In genomic region chr2:88828397-88829137, GRCh38 we compare ENCODE assay signal across 16 cellular contexts.
DNase-seq lines count a peak whose midpoint lies in the region; ATAC-seq, FAIRE-seq and TF ChIP-seq lines count a peak whose summit lies in the region.
"Had no signal": no experiment of that assay in that cellular context is flagged by ENCODE, and none has a peak within 500 bp of the region (broad histone marks: within the 10 kb centered on the region; RNA-seq: fewer than 3 reads in every experiment).

No MANE protein-coding gene starts in this region.

- TF ChIP-seq POLR2A in endothelial cell of umbilical vein (IDR thresholded peaks at IDR 0.05; ENCODE audit: low read depth, low read length) (no peak), GM18505 (IDR thresholded peaks at IDR 0.05; ENCODE audit: borderline replicate concordance, extremely low read depth, insufficient read depth, insufficient read length) (no peak)

- no peak for ATAC-seq in stimulated activated naive CD8-positive, alpha-beta T cell treated with anti-CD3 and anti-CD28 coated beads, Interleukin-15, Interleukin-2, amounts not matched to agents 100 U/mL and 50 U/mL, for 24 hours
- ATAC-seq in GM18505 (IDR thresholded peaks at IDR 0.05; ENCODE audit: unreplicated experiment): no peak
- ATAC-seq: activated T-helper 17 cell treated with anti-CD3 and anti-CD28 coated beads, Interleukin-2, amount 50 U/mL, for 72 hours; naive thymus-derived CD4-positive, alpha-beta T cell had no signal

- H3K27me3 ChIP-seq in DOHH2 (ENCODE audit: control insufficient read depth, low read length) (no peaks in the 10 kb centered on the region), endothelial cell of umbilical vein (ENCODE audit: control insufficient read depth in 2 of 2, insufficient read depth in 2 of 2, low read length in 2 of 2) (no peaks in the 10 kb centered on the region)
- H3K27me3 ChIP-seq: cardiac muscle cell had no signal

- peak overlapping the region; percentile 79 for H2AFZ ChIP-seq in endothelial cell of umbilical vein (ENCODE audit: low read depth, low read length)

- peak overlapping the region; percentile 34 for H3K4me3 ChIP-seq in DOHH2 (ENCODE audit: low read length)
- H3K4me3 ChIP-seq in endothelial cell of umbilical vein (replicated peaks in 1 of 3; ENCODE audit: insufficient read depth in 1 of 3, low read depth in 1 of 3, low read length in 3 of 3): no peak overlapping the region
- H3K4me3 ChIP-seq: cardiac muscle cell, sigmoid colon had no signal

- H3K79me2 ChIP-seq in DOHH2 (ENCODE audit: control insufficient read depth, low read length) (peaks cover 78% of the 10 kb centered on the region), endothelial cell of umbilical vein (ENCODE audit: control insufficient read depth, insufficient read depth, low read length) (no peaks in the 10 kb centered on the region)

- H3K4me2 ChIP-seq in DOHH2 (ENCODE audit: low read length) (peak overlapping the region; percentile 56), endothelial cell of umbilical vein (ENCODE audit: insufficient read depth, low read length) (peak overlapping the region; percentile 7)

- POLR2A ChIA-PET in endothelial cell of umbilical vein (lab: Charles Lee): no interaction called here

- FAIRE-seq in endothelial cell of umbilical vein (lab: Jason Lieb, UNC): peak; percentile 94
- no peak for FAIRE-seq in HTR-8/SVneo (lab: Jason Lieb, UNC)
- FAIRE-seq: islet of Langerhans had no signal

- H4K20me1 ChIP-seq in DOHH2 (ENCODE audit: control insufficient read depth, insufficient read depth, low read depth, low read length) (peaks cover 7% of the 10 kb centered on the region; the same call in 1 of the 2 replicates), endothelial cell of umbilical vein (replicated peaks; ENCODE audit: control insufficient read depth, extremely low read depth, insufficient read depth, low read length) (no peaks in the 10 kb centered on the region)

- intact Hi-C loops in endothelial cell of umbilical vein (cut with micrococcal nuclease): loop anchor here (1.0 to 5.0 kb wide), 4 partner anchors 10 to 136 kb away; partner anchors contain the start of gene RPIA

- peak overlapping the region; percentile 21 for H3K9ac ChIP-seq in endothelial cell of umbilical vein (replicated peaks; ENCODE audit: extremely low read depth, insufficient read depth, low read length)

- DNase-seq in NCI-H1105 (lab: John Stamatoyannopoulos, UW): peak; percentile 21
- peak; percentile 81 for DNase-seq in endothelial cell of umbilical vein (ENCODE audit: low read depth, low spot score)
- peak; percentile 53 for DNase-seq in kidney tubule cell (ENCODE audit: low spot score)
- no peak for DNase-seq in stimulated activated naive CD8-positive, alpha-beta T cell treated with anti-CD3 and anti-CD28 coated beads, Interleukin-15, Interleukin-2, amounts not matched to agents 100 U/mL and 50 U/mL, for 24 hours
- no peak for DNase-seq in stimulated activated CD4-positive, alpha-beta T cell treated with anti-CD3 and anti-CD28 coated beads, Interleukin-12 subunit alpha, Interleukin-12 subunit beta, amount 100 ng/mL, for 4 hours
- no peak for DNase-seq in HTR-8/SVneo (ENCODE audit: insufficient read length, low spot score)
- DNase-seq: activated CD4-positive, alpha-beta memory T cell treated with anti-CD3 and anti-CD28 coated beads for 36 hours; naive thymus-derived CD4-positive, alpha-beta T cell; NCI-H2029; sigmoid colon; T-helper 9 cell had no signal

- dilution Hi-C loops in endothelial cell of umbilical vein (cut with MboI; ENCODE audit: extremely low pct_ligation_motif_present, low sequenced_read_pairs): no loop called here

- CTCF ChIA-PET in endothelial cell of umbilical vein (lab: Charles Lee): no interaction called here

- peak overlapping the region; percentile 52 for H3K27ac ChIP-seq in DOHH2 (ENCODE audit: low read depth, low read length)
- H3K27ac ChIP-seq in endothelial cell of umbilical vein (ENCODE audit: insufficient read depth, low read depth, low read length): peak overlapping the region; percentile 64
- H3K27ac ChIP-seq: cardiac muscle cell had no signal

- no peaks in the 10 kb centered on the region for H3K9me2 ChIP-seq in DOHH2 (replicated peaks; ENCODE audit: control insufficient read depth, low read length)

- H3K9me3 ChIP-seq in DOHH2 (ENCODE audit: control insufficient read depth, insufficient read depth, low read length) (no peaks in the 10 kb centered on the region), endothelial cell of umbilical vein (replicated peaks; ENCODE audit: control insufficient read depth, insufficient read depth, low read length) (no peaks in the 10 kb centered on the region)
- H3K9me3 ChIP-seq: sigmoid colon had no signal

- no TSS peak for BruUV-seq in endothelial cell of umbilical vein (replicated peaks; lab: Mats Ljungman, UMichigan)

- no peak for TF ChIP-seq CTCF in DOHH2 (IDR thresholded peaks at IDR 0.05; ENCODE audit: low read depth, low read length, poor library complexity, severe bottlenecking)
- TF ChIP-seq CTCF in endothelial cell of umbilical vein (IDR thresholded peaks at IDR 0.05; ENCODE audit: extremely low read depth in 1 of 2, insufficient read depth in 1 of 2, low read depth in 1 of 2, low read length in 2 of 2): no peak

- peaks cover 4% of the 10 kb centered on the region; the same call in 1 of the 2 replicates for H3F3A ChIP-seq in DOHH2 (ENCODE audit: control insufficient read depth, insufficient read depth)

- H3K36me3 ChIP-seq in DOHH2 (ENCODE audit: control insufficient read depth, low read length) (peaks cover 70% of the 10 kb centered on the region), endothelial cell of umbilical vein (ENCODE audit: control insufficient read depth in 2 of 2, extremely low read depth in 1 of 2, insufficient read depth in 2 of 2, low read length in 2 of 2) (no peaks in the 10 kb centered on the region)
- H3K36me3 ChIP-seq: cardiac muscle cell, sigmoid colon had no signal

- H3K4me1 ChIP-seq in DOHH2 (ENCODE audit: control insufficient read depth, low read length) (peaks cover 50% of the 10 kb centered on the region), endothelial cell of umbilical vein (ENCODE audit: control insufficient read depth, extremely low read depth, insufficient read depth, low read length) (peaks cover 22% of the 10 kb centered on the region)
- H3K4me1 ChIP-seq: sigmoid colon had no signal

- H3K9me1 ChIP-seq in endothelial cell of umbilical vein (replicated peaks; ENCODE audit: control insufficient read depth, extremely low read depth, insufficient read depth, low read length): no peaks in the 10 kb centered on the region

TF ChIP-seq in endothelial cell of umbilical vein, 7 proteins besides CTCF, POLR2A, EP300 and RAD21:
- TF ChIP-seq JUN (IDR thresholded peaks at IDR 0.05; ENCODE audit: borderline replicate concordance, insufficient read depth, insufficient read length, low read depth): peak; percentile 34
- TF ChIP-seq MYC (IDR thresholded peaks at IDR 0.05; ENCODE audit: low read depth, low read length): no peak
- no peak for TF ChIP-seq EZH2 (IDR thresholded peaks at IDR 0.05; ENCODE audit: borderline replicate concordance, low read depth, low read length, severe bottlenecking)
- peak; percentile 42 for TF ChIP-seq POLR2AphosphoS5 (IDR thresholded peaks at IDR 0.05; ENCODE audit: insufficient read depth, low read depth, low read length)
- TF ChIP-seq GATA2 (IDR thresholded peaks at IDR 0.05; ENCODE audit: insufficient read depth, insufficient read length, low read depth, low read length): no peak
- peak; percentile 80 for TF ChIP-seq FOS (IDR thresholded peaks at IDR 0.05; ENCODE audit: borderline replicate concordance, insufficient read depth, low read length)

Comparison
In these comparisons a context has a peak if more than half of its experiments do, and no peak if none do; other contexts are left out.
1. DNase-seq: peak in NCI-H1105 (single experiment), endothelial cell of umbilical vein (single experiment) and kidney tubule cell (single experiment); none in stimulated activated naive CD8-positive, alpha-beta T cell treated with anti-CD3 and anti-CD28 coated beads, Interleukin-15, Interleukin-2, amounts not matched to agents 100 U/mL and 50 U/mL, for 24 hours (single experiment), stimulated activated CD4-positive, alpha-beta T cell treated with anti-CD3 and anti-CD28 coated beads, Interleukin-12 subunit alpha, Interleukin-12 subunit beta, amount 100 ng/mL, for 4 hours (single experiment) and HTR-8/SVneo (single experiment).